ENCODE assay signal across 8 cellular contexts in the genomic region with DNA sequence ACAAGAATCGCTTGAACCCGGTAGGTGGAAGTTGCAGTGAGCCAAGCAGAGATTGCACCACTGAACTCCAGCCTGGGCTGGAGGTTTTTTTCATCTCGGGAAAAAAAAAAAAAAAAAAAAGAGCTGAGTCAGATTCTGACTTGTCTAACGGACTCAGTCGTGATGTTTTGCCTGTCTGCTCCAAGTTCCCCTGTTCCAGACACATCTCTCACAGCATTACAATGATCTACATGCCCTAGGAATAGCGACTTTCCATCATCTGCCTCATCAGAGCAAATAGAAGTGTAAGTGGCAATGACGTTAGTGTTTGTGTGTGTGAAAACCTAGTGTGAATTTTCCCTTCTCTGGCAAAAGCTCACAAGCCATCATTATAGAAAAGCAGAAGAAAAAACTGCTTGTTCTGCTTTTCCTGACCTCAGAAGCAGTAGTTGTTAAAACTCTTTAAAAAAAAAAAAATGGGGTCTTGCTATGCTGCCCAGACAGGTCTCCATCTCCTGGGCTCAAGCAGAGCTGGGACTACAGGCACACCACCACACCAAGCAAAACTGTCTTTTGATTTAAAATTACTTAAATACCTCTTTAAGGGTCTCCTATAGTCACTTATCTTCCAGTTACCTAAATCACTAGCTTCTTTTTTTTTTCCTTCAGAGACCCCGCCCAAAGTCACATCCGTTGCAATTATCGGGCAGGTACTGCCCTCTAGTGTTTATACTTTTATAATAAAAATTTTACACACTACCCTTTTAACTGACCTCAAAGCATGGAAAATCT. TPM values are rescaled to one million over a fixed set of nuclear protein-coding genes. Genes with fewer than 3 reads are reported as not detected.
DNase-seq lines count a peak whose midpoint lies in the region; ATAC-seq, FAIRE-seq and TF ChIP-seq lines count a peak whose summit lies in the region.

No MANE protein-coding gene starts in this region.

- no peak overlapping the region for H2BK20ac ChIP-seq in H9 (ENCODE audit: low read depth, low read length, poor library complexity, severe bottlenecking)

- no CpG with 5 or more reads among the region's 10 CpGs for WGBS in H9 (ENCODE audit: extremely low coverage, insufficient read length, low lambda C conversion rate)

- H3K27me3 Mint-ChIP-seq in H9 (ENCODE audit: low read depth) = no peaks in the 10 kb centered on the region
- H3K27me3 Mint-ChIP-seq in activated naive CD4-positive, alpha-beta T cell treated with anti-CD3 and anti-CD28 coated beads, Interleukin-2, amount 10 ng/mL, durations not matched to agents 7 days and 5 days = peaks cover 21% of the 10 kb centered on the region

- H3K18ac ChIP-seq in H9 (ENCODE audit: insufficient read length, low read depth, low read length) = no peak overlapping the region

- no peak overlapping the region for H3K56ac ChIP-seq in H9 (ENCODE audit: insufficient read length, low read depth, low read length)

- 0 out of 4 replicates have a peak, but pooled peaks cover 0 to 2% of the 10 kb centered on the region in 2 experiments for H3K4me1 Mint-ChIP-seq in H9
- peaks cover 18% of the 10 kb centered on the region for H3K4me1 Mint-ChIP-seq in activated naive CD4-positive, alpha-beta T cell treated with anti-CD3 and anti-CD28 coated beads, Interleukin-2, amount 10 ng/mL, durations not matched to agents 7 days and 5 days

- H3K27me3 ChIP-seq in H9 (ENCODE audit: insufficient read depth, low read length) (no peaks in the 10 kb centered on the region), cardiac muscle cell (no peaks in the 10 kb centered on the region)

- H3K23me2 ChIP-seq in H9 (ENCODE audit: insufficient read length, low read depth, low read length, poor library complexity, severe bottlenecking) = no peaks in the 10 kb centered on the region

- H3K4me3 ChIP-seq in cardiac muscle cell = no peak overlapping the region
- H3K4me3 ChIP-seq in retinal pigment epithelial cell (ENCODE audit: low read length) = no peak overlapping the region

- H3K9me3 ChIP-seq in H9 (ENCODE audit: control insufficient read depth, low read depth, low read length) (no peaks in the 10 kb centered on the region), cardiac muscle cell (ENCODE audit: low read depth) (no peaks in the 10 kb centered on the region)

- no peak for ATAC-seq in GM18502 (IDR thresholded peaks at IDR 0.05; ENCODE audit: poor library complexity, unreplicated experiment)

- TF ChIP-seq POLR2A in GM12891 (IDR thresholded peaks at IDR 0.05; ENCODE audit: low read depth, low read length) = no peak

- H4K20me1 ChIP-seq in H9 (ENCODE audit: control insufficient read depth, insufficient read depth, insufficient read length) = no peaks in the 10 kb centered on the region

- no peaks in the 10 kb centered on the region for H3K79me1 ChIP-seq in H9 (ENCODE audit: insufficient read depth, low read depth, low read length, poor library complexity, severe bottlenecking)

- H3K23ac ChIP-seq in H9 (ENCODE audit: insufficient read length, low read depth, low read length) = no peak overlapping the region

- CTCF ChIA-PET in activated naive CD4-positive, alpha-beta T cell treated with anti-CD3 and anti-CD28 coated beads, Interleukin-2, amount 10 ng/mL, durations not matched to agents 7 days and 5 days (lab: Charles Lee) = interaction anchor here (0.6 to 2.9 kb wide), 31 partner anchors 8 to 298 kb away, joined by 3 to 37 read pairs (median 5); a partner anchor contains a TSS

- no peaks in the 10 kb centered on the region for H3K79me2 ChIP-seq in H9 (ENCODE audit: insufficient read depth, low read length)

- peak; percentile 78 for TF ChIP-seq CTCF in C4-2B (conservative IDR thresholded peaks at IDR 0.05)
- peak; percentile 79 for TF ChIP-seq CTCF in H9 (conservative IDR thresholded peaks at IDR 0.05)
- peak; percentile 36 for TF ChIP-seq CTCF in cardiac muscle cell (IDR thresholded peaks at IDR 0.05; ENCODE audit: low read depth, low read length)
- peak; percentile 36 for TF ChIP-seq CTCF in retinal pigment epithelial cell (conservative IDR thresholded peaks at IDR 0.05; ENCODE audit: low read depth, low read length)

- no peak overlapping the region for H2AFZ ChIP-seq in H9 (ENCODE audit: low read length)

- H4K91ac ChIP-seq in H9 (ENCODE audit: insufficient read length, low read depth, low read length) = no peak overlapping the region

- H3K4ac ChIP-seq in H9 (ENCODE audit: low read depth, low read length) = no peak overlapping the region

- DNase-seq in H9 (no peak), NCI-H82 (lab: John Stamatoyannopoulos, UW) (peak; percentile 80), cardiac muscle cell (ENCODE audit: low read depth in 1 of 2, low spot score in 1 of 2) (peak; percentile 36 to 65), retinal pigment epithelial cell (ENCODE audit: low read depth) (no peak), GM12891 (ENCODE audit: insufficient read length, low spot score) (no peak)
- peak; percentile 28 for DNase-seq in activated naive CD4-positive, alpha-beta T cell treated with anti-CD3 and anti-CD28 coated beads, Interleukin-2, amount 10 ng/mL, durations not matched to agents 7 days and 5 days

- H3K4me3 Mint-ChIP-seq in H9 = no peak overlapping the region; a peak in 1 of 5 replicates
- H3K4me3 Mint-ChIP-seq in activated naive CD4-positive, alpha-beta T cell treated with anti-CD3 and anti-CD28 coated beads, Interleukin-2, amount 10 ng/mL, durations not matched to agents 7 days and 5 days = no peak overlapping the region

- no peak for FAIRE-seq in GM12891 (lab: Jason Lieb, UNC)

- peaks cover 4 to 5% of the 10 kb centered on the region in 2 experiments; a peak in 3 of 5 replicates for H3K9me3 Mint-ChIP-seq in H9
- no peaks in the 10 kb centered on the region for H3K9me3 Mint-ChIP-seq in activated naive CD4-positive, alpha-beta T cell treated with anti-CD3 and anti-CD28 coated beads, Interleukin-2, amount 10 ng/mL, durations not matched to agents 7 days and 5 days

- no peak overlapping the region for H2BK120ac ChIP-seq in H9 (ENCODE audit: low read depth, low read length, poor library complexity, severe bottlenecking)

- H2AK5ac ChIP-seq in H9 (ENCODE audit: insufficient read length, low read length) = no peak overlapping the region

- H2BK5ac ChIP-seq in H9 (ENCODE audit: insufficient read length, low read length) = no peak overlapping the region

- H4K8ac ChIP-seq in H9 (replicated peaks; ENCODE audit: insufficient read length, low read depth, low read length) = no peak overlapping the region

- no peaks in the 10 kb centered on the region for H3K4me1 ChIP-seq in H9 (ENCODE audit: insufficient read depth, low read length)
- no peaks in the 10 kb centered on the region for H3K4me1 ChIP-seq in cardiac muscle cell (ENCODE audit: low read depth)

- peaks cover 0 to 5% (median 0%) of the 10 kb centered on the region in 3 experiments; a peak in 1 of 7 replicates for H3K36me3 Mint-ChIP-seq in H9 (ENCODE audit: insufficient read depth in 1 of 3, low read depth in 3 of 3)
- no peaks in the 10 kb centered on the region for H3K36me3 Mint-ChIP-seq in activated naive CD4-positive, alpha-beta T cell treated with anti-CD3 and anti-CD28 coated beads, Interleukin-2, amount 10 ng/mL, durations not matched to agents 7 days and 5 days

- H2BK12ac ChIP-seq in H9 (ENCODE audit: insufficient read length, low read depth, low read length) = no peak overlapping the region

- H2BK15ac ChIP-seq in H9 (ENCODE audit: low read depth, low read length) = no peak overlapping the region

- no peaks in the 10 kb centered on the region for H3K36me3 ChIP-seq in cardiac muscle cell

- no peak overlapping the region for H3T11ph ChIP-seq in H9 (ENCODE audit: low read length)

- no peak overlapping the region for H3K27ac Mint-ChIP-seq in H9
- no peak overlapping the region for H3K27ac Mint-ChIP-seq in activated naive CD4-positive, alpha-beta T cell treated with anti-CD3 and anti-CD28 coated beads, Interleukin-2, amount 10 ng/mL, durations not matched to agents 7 days and 5 days

- no peak overlapping the region for H3K9ac ChIP-seq in H9 (ENCODE audit: extremely low read depth, insufficient read length, low read length)

- H4K5ac ChIP-seq in H9 (ENCODE audit: insufficient read length, low read depth, low read length) = no peak overlapping the region

- H3K27ac ChIP-seq in C4-2B (no peak overlapping the region), H9 (ENCODE audit: insufficient read length, low read depth, low read length) (peak overlapping the region; percentile 26), cardiac muscle cell (no peak overlapping the region)

- H3K14ac ChIP-seq in H9 (ENCODE audit: insufficient read depth, low read length) = no peak overlapping the region

- H3K4me2 ChIP-seq in H9 (ENCODE audit: insufficient read depth, insufficient read length, low read length) = no peak overlapping the region

TF ChIP-seq in GM12891, 5 proteins besides CTCF, POLR2A, EP300 and RAD21:
- no peak for TF ChIP-seq SPI1 (IDR thresholded peaks at IDR 0.05; ENCODE audit: low read depth, low read length)
- no peak for TF ChIP-seq PAX5 (IDR thresholded peaks at IDR 0.05; ENCODE audit: insufficient read depth, low read length, severe bottlenecking)

RNA-seq across cellular contexts. Expression of gene PLEKHO1, which starts 37.3 kb away (rescaled TPM):
- total RNA-seq in H9 (2021) (47.6 and 48.1 TPM in 2 replicates), cardiac muscle cell (94.1 and 102 TPM in 2 replicates)
- polyA plus RNA-seq in cardiac muscle cell = 143 and 149 TPM in 2 replicates
- 79.1 TPM for polyA plus RNA-seq in GM12891 (2012; ENCODE audit: low read depth, missing spikeins)

RNA-seq across cellular contexts. Expression of gene ANP32E, which starts 48.9 kb away (rescaled TPM):
- total RNA-seq in H9 (2021) = 103 and 106 TPM in 2 replicates
- total RNA-seq in cardiac muscle cell = 21.9 and 38.5 TPM in 2 replicates
- 36.8 and 60.9 TPM in 2 replicates for polyA plus RNA-seq in cardiac muscle cell
- polyA plus RNA-seq in GM12891 (2012; ENCODE audit: low read depth, missing spikeins) = 65.6 TPM

Comparison
In these comparisons a context has a peak if more than half of its experiments do, and no peak if none do; other contexts are left out.
1. DNase-seq: peak in NCI-H82 (single experiment), activated naive CD4-positive, alpha-beta T cell treated with anti-CD3 and anti-CD28 coated beads, Interleukin-2, amount 10 ng/mL, durations not matched to agents 7 days and 5 days (single experiment) and cardiac muscle cell (2 of 2); none in H9 (single experiment), retinal pigment epithelial cell (single experiment) and GM12891 (single experiment).
2. Peak in every context shown above with its lines, with median percentiles within 50 percentile points of each other: CTCF ChIP-seq.